In the genomic region with DNA sequence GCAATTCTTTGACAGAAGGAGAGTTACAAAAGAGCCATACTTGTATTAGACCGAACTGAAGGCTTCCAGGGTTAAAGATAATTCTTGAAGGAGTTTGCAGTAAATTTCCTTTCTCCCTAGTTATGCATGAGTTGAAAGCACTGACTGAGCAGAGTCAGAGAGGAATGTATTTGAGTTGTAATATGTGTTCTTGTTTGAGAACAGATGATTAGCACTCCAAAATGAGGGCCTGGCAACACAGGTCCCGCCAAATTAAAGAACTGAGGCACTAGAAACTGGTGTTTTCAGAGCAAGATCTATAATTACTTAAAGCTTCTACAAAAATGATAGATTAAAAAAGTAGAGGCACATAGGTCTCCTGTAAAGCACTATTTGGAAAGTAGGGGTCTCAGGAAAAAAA, we compare ENCODE assay signal across 31 cellular contexts.
"Had no signal": no experiment of that assay in that cellular context is flagged by ENCODE, and none has a peak within 500 bp of the region (broad histone marks: within the 10 kb centered on the region; RNA-seq: fewer than 3 reads in every experiment).

No MANE protein-coding gene starts in this region.

- DNase-seq: activated B cell treated with CpG ODN at 0.5 μM for 24 hours; activated CD4-positive, alpha-beta memory T cell treated with anti-CD3 and anti-CD28 coated beads for 36 hours; activated CD4-positive, alpha-beta T cell treated with anti-CD3 and anti-CD28 coated beads for 4 hours; activated CD4-positive, alpha-beta T cell treated with anti-CD3 and anti-CD28 coated beads, Interleukin-2, amount 10 ng/mL, durations not matched to agents 24 days and 14 days; activated CD4-positive, alpha-beta T cell treated with anti-CD3 and anti-CD28 coated beads, Interleukin-2, amount 50 U/mL, for 1 hour; activated CD4-positive, alpha-beta T cell treated with anti-CD3 and anti-CD28 coated beads, Interleukin-2, amount 50 U/mL, for 4 hours; activated CD4-positive, CD25-positive, alpha-beta regulatory T cell treated with anti-CD3 and anti-CD28 coated beads, Interleukin-2, amount 50 U/mL, for 72 hours; activated CD8-positive, alpha-beta memory T cell treated with anti-CD3 and anti-CD28 coated beads, Interleukin-2, amount 10 ng/mL, durations not matched to agents 7 days and 5 days; activated CD8-positive, alpha-beta memory T cell treated with anti-CD3 and anti-CD28 coated beads, Interleukin-2, amount 50 U/mL, for 48 hours; activated CD8-positive, alpha-beta T cell treated with anti-CD3 and anti-CD28 coated beads for 36 hours; activated effector memory CD4-positive, alpha-beta T cell treated with Interleukin-2 at 50 U/mL for 16 hours; activated gamma-delta T cell; activated naive CD4-positive, alpha-beta T cell treated with anti-CD3 and anti-CD28 coated beads, Interleukin-2, amount 10 ng/mL, durations not matched to agents 7 days and 5 days; activated naive CD4-positive, alpha-beta T cell treated with Interleukin-2 at 50 U/mL for 16 hours; activated naive CD8-positive, alpha-beta T cell treated with anti-CD3 and anti-CD28 coated beads, Interleukin-2, amount 10 ng/mL, durations not matched to agents 7 days and 5 days; activated naive CD8-positive, alpha-beta T cell treated with anti-CD3 and anti-CD28 coated beads, Interleukin-2, amount 50 U/mL, for 24 hours; activated T-cell treated with anti-CD3 and anti-CD28 coated beads, Interleukin-2, amount 50 U/mL, for 24 hours; activated T-cell treated with anti-CD3 and anti-CD28 coated beads, Interleukin-2, amount 50 U/mL, for 48 hours; adrenal gland; amniotic stem cell; aorta; body of pancreas; brain microvascular endothelial cell; central memory CD4-positive, alpha-beta T cell; T-helper 1 cell; T-helper 2 cell; T-helper 9 cell had no signal

- H3K9me3 ChIP-seq: adrenal gland, body of pancreas, breast epithelium had no signal

- FAIRE-seq: astrocyte, TTC549 had no signal

- H3K27me3 ChIP-seq: adrenal gland, body of pancreas, brain microvascular endothelial cell had no signal

- H3K4me3 ChIP-seq: adrenal gland, body of pancreas, breast epithelium had no signal

- H3K4me1 ChIP-seq: adrenal gland, breast epithelium had no signal

- ATAC-seq: activated CD8-positive, alpha-beta memory T cell treated with anti-CD3 and anti-CD28 coated beads, Interleukin-2, amount 10 ng/mL, durations not matched to agents 7 days and 5 days; activated CD8-positive, alpha-beta T cell treated with anti-CD3 and anti-CD28 coated beads for 36 hours; activated naive CD8-positive, alpha-beta T cell treated with anti-CD3 and anti-CD28 coated beads, Interleukin-2, amount 50 U/mL, for 24 hours; body of pancreas had no signal

- H3K36me3 ChIP-seq: adrenal gland, brain microvascular endothelial cell, breast epithelium had no signal

- H3K27ac ChIP-seq: adrenal gland, body of pancreas, brain microvascular endothelial cell, breast epithelium, VCaP had no signal
